ENCODE assay signal across 8 cellular contexts in the genomic region with DNA sequence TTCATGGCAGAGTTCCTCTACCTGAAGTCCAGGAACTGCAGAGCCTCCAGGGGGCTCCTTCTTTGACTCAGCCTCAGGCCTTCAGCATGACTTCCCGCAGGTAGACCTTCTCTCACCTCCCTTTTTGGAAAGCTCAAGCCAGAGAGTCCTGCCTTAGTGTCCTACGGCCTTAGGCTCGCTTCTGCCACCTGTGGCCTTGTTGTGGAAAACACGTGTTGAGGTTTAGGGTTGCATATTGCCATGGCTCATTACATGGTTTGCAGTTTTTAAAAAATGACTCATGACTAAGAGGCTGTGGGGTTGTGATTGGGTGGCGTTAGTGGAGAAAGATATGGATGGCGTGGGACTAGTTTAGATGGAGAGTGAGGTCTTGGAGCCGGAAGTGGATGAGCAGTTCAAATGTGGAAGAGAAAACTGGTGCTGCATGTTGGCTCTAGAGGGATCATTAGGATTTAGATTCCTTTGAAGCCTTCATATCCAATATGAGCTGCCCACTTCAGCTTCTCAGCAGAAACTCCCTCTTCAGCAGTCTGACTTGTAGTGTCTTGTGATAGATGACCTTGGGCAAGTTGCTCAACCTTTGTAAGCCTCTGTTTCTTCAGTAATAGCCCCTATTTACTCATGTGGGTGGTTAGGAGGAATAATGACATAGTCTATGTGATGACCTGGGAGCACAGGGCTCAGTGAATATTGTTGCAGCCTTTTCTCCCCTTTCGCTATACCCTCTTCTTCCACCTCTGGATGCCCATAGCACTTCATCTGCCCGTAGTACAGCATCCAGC. TPM values are rescaled to one million over a fixed set of nuclear protein-coding genes. Genes with fewer than 3 reads are reported as not detected.
DNase-seq lines count a peak whose midpoint lies in the region; ATAC-seq, FAIRE-seq and TF ChIP-seq lines count a peak whose summit lies in the region.

No MANE protein-coding gene starts in this region.

- peaks cover 11% of the 10 kb centered on the region for H3K4me1 Mint-ChIP-seq in nephron progenitor cell

- H3K4me3 Mint-ChIP-seq in nephron progenitor cell = no peak overlapping the region

- no peaks in the 10 kb centered on the region for H3K36me3 Mint-ChIP-seq in nephron progenitor cell (ENCODE audit: low read depth)

- peaks cover 4% of the 10 kb centered on the region for H3K27me3 Mint-ChIP-seq in nephron progenitor cell (ENCODE audit: low read depth, poor library complexity)

- H3K27ac Mint-ChIP-seq in nephron progenitor cell = no peak overlapping the region

- FAIRE-seq in D721Med (lab: Jason Lieb, UNC) = no peak

- no peaks in the 10 kb centered on the region for H3K9me3 Mint-ChIP-seq in nephron progenitor cell

- TF ChIP-seq CTCF in D721Med (IDR thresholded peaks at IDR 0.05; ENCODE audit: insufficient read depth, missing control alignments) (peak; percentile 26), nephron progenitor cell (IDR thresholded peaks at IDR 0.05) (peak; percentile 20)

- no peak for DNase-seq in D721Med (ENCODE audit: insufficient read length, low spot score)
- peak; percentile 60 to 69 for DNase-seq in NOMO-1 (lab: John Stamatoyannopoulos, UW; ENCODE audit: unreplicated experiment in 2 of 2)
- DNase-seq in dermis blood vessel endothelial cell = peak; percentile 69
- no peak for DNase-seq in nephron progenitor cell
- no peak for DNase-seq in HPDE6-E6E7 (ENCODE audit: extremely low spot score)
- DNase-seq in OCI-M2 (lab: John Stamatoyannopoulos, UW; ENCODE audit: unreplicated experiment) = no peak

- ATAC-seq in GM19023 (IDR thresholded peaks at IDR 0.05; ENCODE audit: unreplicated experiment) (peak; percentile 88), HG03095 (IDR thresholded peaks at IDR 0.05; ENCODE audit: unreplicated experiment) (peak; percentile 68)

RNA-seq across cellular contexts. Expression of gene FGGY, which starts 6.5 kb away (rescaled TPM):
- total RNA-seq in dermis blood vessel endothelial cell = 6.5 and 7.3 TPM in 2 replicates

Comparison
In these comparisons a context has a peak if more than half of its experiments do, and no peak if none do; other contexts are left out.
1. DNase-seq: peak in NOMO-1 (2 of 2) and dermis blood vessel endothelial cell (single experiment); none in D721Med (single experiment), nephron progenitor cell (single experiment), HPDE6-E6E7 (single experiment) and OCI-M2 (single experiment).